Comparison of ENCODE assay signal across 24 cellular contexts in genomic region chr9:68805890-68806517, GRCh38.
DNase-seq lines count a peak whose midpoint lies in the region; ATAC-seq, FAIRE-seq and TF ChIP-seq lines count a peak whose summit lies in the region.
"Had no signal": no experiment of that assay in that cellular context is flagged by ENCODE, and none has a peak within 500 bp of the region (broad histone marks: within the 10 kb centered on the region; RNA-seq: fewer than 3 reads in every experiment).

No MANE protein-coding gene starts in this region.

- H3K9me3 Mint-ChIP-seq in stimulated activated naive B cell treated with anti-CD40 and anti-IgM and Interleukin-4, amounts not matched to agents 10 μg/mL and 1 μg/mL and 100 μg/mL, for 72 hours = no peaks in the 10 kb centered on the region
- no peaks in the 10 kb centered on the region for H3K9me3 Mint-ChIP-seq in activated naive CD8-positive, alpha-beta T cell treated with anti-CD3 and anti-CD28 coated beads, Interleukin-2, amount 50 U/mL, for 24 hours
- H3K9me3 Mint-ChIP-seq: activated naive CD4-positive, alpha-beta T cell treated with anti-CD3 and anti-CD28 coated beads, Interleukin-2, amount 10 ng/mL, durations not matched to agents 7 days and 5 days; CD4-positive, alpha-beta memory T cell; natural killer cell treated with Interleukin-12 subunit alpha and Interleukin-12 subunit beta and Interleukin-15 and Interleukin-18, amount 100 ng/mL, for 72 hours; stimulated activated effector memory CD8-positive, alpha-beta T cell treated with anti-CD3 and anti-CD28 coated beads, Interleukin-12 subunit alpha, Interleukin-12 subunit beta, amount 100 ng/mL, for 72 hours; T-helper 1 cell treated with Interleukin-12 subunit alpha and Interleukin-12 subunit beta and Interleukin-4 antibody, amounts not matched to agents 30 μg/mL and 1 μg/mL, for 36 hours had no signal

- intact Hi-C loops in left lung (cut with DNase I) = no loop called here

- no peaks in the 10 kb centered on the region for H3K27me3 ChIP-seq in left lung
- H3K27me3 ChIP-seq: gastroesophageal sphincter had no signal

- CTCF ChIA-PET in HEK293T (lab: Yijun Ruan, JAX) = no interaction called here

- FAIRE-seq in GM19239 (lab: Jason Lieb, UNC) = peak; percentile 49

- peak overlapping the region; percentile 48 for H3K27ac Mint-ChIP-seq in stimulated activated naive B cell treated with anti-CD40 and anti-IgM and Interleukin-4, amounts not matched to agents 10 μg/mL and 1 μg/mL and 100 μg/mL, for 72 hours
- no peak overlapping the region for H3K27ac Mint-ChIP-seq in activated naive CD8-positive, alpha-beta T cell treated with anti-CD3 and anti-CD28 coated beads, Interleukin-2, amount 50 U/mL, for 24 hours
- H3K27ac Mint-ChIP-seq: activated CD8-positive, alpha-beta memory T cell treated with anti-CD3 and anti-CD28 coated beads, Interleukin-2, amount 10 ng/mL, durations not matched to agents 7 days and 5 days; activated naive CD4-positive, alpha-beta T cell treated with anti-CD3 and anti-CD28 coated beads, Interleukin-2, amount 10 ng/mL, durations not matched to agents 7 days and 5 days; CD4-positive, alpha-beta memory T cell; natural killer cell treated with Interleukin-12 subunit alpha and Interleukin-12 subunit beta and Interleukin-15 and Interleukin-18, amount 100 ng/mL, for 72 hours; stimulated activated effector memory CD8-positive, alpha-beta T cell treated with anti-CD3 and anti-CD28 coated beads, Interleukin-12 subunit alpha, Interleukin-12 subunit beta, amount 100 ng/mL, for 72 hours; T-helper 1 cell treated with Interleukin-12 subunit alpha and Interleukin-12 subunit beta and Interleukin-4 antibody, amounts not matched to agents 30 μg/mL and 1 μg/mL, for 36 hours had no signal

- peak overlapping the region in 1 of 2 donors; percentile 46 for H3K4me3 Mint-ChIP-seq in stimulated activated naive B cell treated with anti-CD40 and anti-IgM and Interleukin-4, amounts not matched to agents 10 μg/mL and 1 μg/mL and 100 μg/mL, for 72 hours
- H3K4me3 Mint-ChIP-seq in activated naive CD8-positive, alpha-beta T cell treated with anti-CD3 and anti-CD28 coated beads, Interleukin-2, amount 50 U/mL, for 24 hours = no peak overlapping the region
- H3K4me3 Mint-ChIP-seq: activated CD8-positive, alpha-beta memory T cell treated with anti-CD3 and anti-CD28 coated beads, Interleukin-2, amount 10 ng/mL, durations not matched to agents 7 days and 5 days; activated naive CD4-positive, alpha-beta T cell treated with anti-CD3 and anti-CD28 coated beads, Interleukin-2, amount 10 ng/mL, durations not matched to agents 7 days and 5 days; CD4-positive, alpha-beta memory T cell; natural killer cell treated with Interleukin-12 subunit alpha and Interleukin-12 subunit beta and Interleukin-15 and Interleukin-18, amount 100 ng/mL, for 72 hours; stimulated activated effector memory CD8-positive, alpha-beta T cell treated with anti-CD3 and anti-CD28 coated beads, Interleukin-12 subunit alpha, Interleukin-12 subunit beta, amount 100 ng/mL, for 72 hours; T-helper 1 cell treated with Interleukin-12 subunit alpha and Interleukin-12 subunit beta and Interleukin-4 antibody, amounts not matched to agents 30 μg/mL and 1 μg/mL, for 36 hours had no signal

- H3K27me3 Mint-ChIP-seq in stimulated activated naive B cell treated with anti-CD40 and anti-IgM and Interleukin-4, amounts not matched to agents 10 μg/mL and 1 μg/mL and 100 μg/mL, for 72 hours = no peaks in the 10 kb centered on the region
- peaks cover 2% of the 10 kb centered on the region for H3K27me3 Mint-ChIP-seq in activated naive CD8-positive, alpha-beta T cell treated with anti-CD3 and anti-CD28 coated beads, Interleukin-2, amount 50 U/mL, for 24 hours

- ATAC-seq in left lung = peak; percentile 62
- ATAC-seq in stimulated activated naive B cell treated with anti-CD40 and anti-IgM and Interleukin-4, amounts not matched to agents 10 μg/mL and 1 μg/mL and 100 μg/mL, for 72 hours (replicated peaks) = no peak
- no peak for ATAC-seq in activated naive CD8-positive, alpha-beta T cell treated with anti-CD3 and anti-CD28 coated beads, Interleukin-2, amount 50 U/mL, for 24 hours
- no peak for ATAC-seq in GM18517 (IDR thresholded peaks at IDR 0.05; ENCODE audit: unreplicated experiment)
- ATAC-seq: activated CD8-positive, alpha-beta memory T cell treated with anti-CD3 and anti-CD28 coated beads, Interleukin-2, amount 10 ng/mL, durations not matched to agents 7 days and 5 days; esophagus mucosa; gastroesophageal sphincter; stimulated activated effector memory CD8-positive, alpha-beta T cell treated with anti-CD3 and anti-CD28 coated beads, Interleukin-12 subunit alpha, Interleukin-12 subunit beta, amount 100 ng/mL, for 72 hours had no signal

- H3K4me3 ChIP-seq in coronary artery (no peak overlapping the region), left lung (no peak overlapping the region)
- H3K4me3 ChIP-seq: gastroesophageal sphincter, SJSA1 had no signal

- H3K36me3 Mint-ChIP-seq in stimulated activated naive B cell treated with anti-CD40 and anti-IgM and Interleukin-4, amounts not matched to agents 10 μg/mL and 1 μg/mL and 100 μg/mL, for 72 hours = peaks cover 22 to 32% of the 10 kb centered on the region in 2 donors
- no peaks in the 10 kb centered on the region for H3K36me3 Mint-ChIP-seq in activated naive CD8-positive, alpha-beta T cell treated with anti-CD3 and anti-CD28 coated beads, Interleukin-2, amount 50 U/mL, for 24 hours (ENCODE audit: low read depth)
- H3K36me3 Mint-ChIP-seq: activated CD8-positive, alpha-beta memory T cell treated with anti-CD3 and anti-CD28 coated beads, Interleukin-2, amount 10 ng/mL, durations not matched to agents 7 days and 5 days; activated naive CD4-positive, alpha-beta T cell treated with anti-CD3 and anti-CD28 coated beads, Interleukin-2, amount 10 ng/mL, durations not matched to agents 7 days and 5 days; CD4-positive, alpha-beta memory T cell; natural killer cell treated with Interleukin-12 subunit alpha and Interleukin-12 subunit beta and Interleukin-15 and Interleukin-18, amount 100 ng/mL, for 72 hours; stimulated activated effector memory CD8-positive, alpha-beta T cell treated with anti-CD3 and anti-CD28 coated beads, Interleukin-12 subunit alpha, Interleukin-12 subunit beta, amount 100 ng/mL, for 72 hours had no signal

- H3K27ac ChIP-seq in coronary artery (peak overlapping the region; percentile 62 to 78), left lung (peak overlapping the region in 1 of 2 donors; percentile 48)
- H3K27ac ChIP-seq: gastroesophageal sphincter, SJSA1 had no signal

- TF ChIP-seq CTCF in coronary artery (IDR thresholded peaks at IDR 0.05) (no peak), left lung (IDR thresholded peaks at IDR 0.05) (no peak)

- H3K4me1 ChIP-seq in left lung = peaks cover 3% of the 10 kb centered on the region in 2 donors
- H3K4me1 ChIP-seq: gastroesophageal sphincter, SJSA1 had no signal

- no peaks in the 10 kb centered on the region for H3K9me3 ChIP-seq in left lung
- H3K9me3 ChIP-seq: gastroesophageal sphincter, SJSA1 had no signal

- H3K4me1 Mint-ChIP-seq in stimulated activated naive B cell treated with anti-CD40 and anti-IgM and Interleukin-4, amounts not matched to agents 10 μg/mL and 1 μg/mL and 100 μg/mL, for 72 hours = peaks cover 0 to 18% of the 10 kb centered on the region in 2 donors
- no peaks in the 10 kb centered on the region for H3K4me1 Mint-ChIP-seq in activated naive CD8-positive, alpha-beta T cell treated with anti-CD3 and anti-CD28 coated beads, Interleukin-2, amount 50 U/mL, for 24 hours
- H3K4me1 Mint-ChIP-seq: activated CD8-positive, alpha-beta memory T cell treated with anti-CD3 and anti-CD28 coated beads, Interleukin-2, amount 10 ng/mL, durations not matched to agents 7 days and 5 days; activated naive CD4-positive, alpha-beta T cell treated with anti-CD3 and anti-CD28 coated beads, Interleukin-2, amount 10 ng/mL, durations not matched to agents 7 days and 5 days; CD4-positive, alpha-beta memory T cell; stimulated activated effector memory CD8-positive, alpha-beta T cell treated with anti-CD3 and anti-CD28 coated beads, Interleukin-12 subunit alpha, Interleukin-12 subunit beta, amount 100 ng/mL, for 72 hours had no signal

- DNase-seq in GM19239 (ENCODE audit: insufficient read length, low spot score) = no peak
- DNase-seq in coronary artery (ENCODE audit: low spot score) = no peak
- no peak for DNase-seq in left lung
- no peak for DNase-seq in stimulated activated naive B cell treated with anti-CD40 and anti-IgM and Interleukin-4, amounts not matched to agents 10 μg/mL and 1 μg/mL and 100 μg/mL, for 72 hours
- DNase-seq in activated naive CD8-positive, alpha-beta T cell treated with anti-CD3 and anti-CD28 coated beads, Interleukin-2, amount 50 U/mL, for 24 hours = no peak
- no peak for DNase-seq in HEK293T (ENCODE audit: extremely low spot score)
- no peak for DNase-seq in inferior parietal cortex (ENCODE audit: extremely low spot score)
- DNase-seq: activated CD4-positive, alpha-beta T cell treated with anti-CD3 and anti-CD28 coated beads for 48 hours; activated CD8-positive, alpha-beta memory T cell treated with anti-CD3 and anti-CD28 coated beads, Interleukin-2, amount 10 ng/mL, durations not matched to agents 7 days and 5 days; activated naive CD4-positive, alpha-beta T cell treated with anti-CD3 and anti-CD28 coated beads, Interleukin-2, amount 10 ng/mL, durations not matched to agents 7 days and 5 days; anterior cingulate cortex; CD4-positive, alpha-beta memory T cell; effector memory CD4-positive, alpha-beta T cell; kidney; midbrain; NCI-H187; NCI-H345 had no signal

- POLR2A ChIA-PET in HEK293T (lab: Yijun Ruan, JAX) = no interaction called here

- H3K36me3 ChIP-seq in left lung = no peaks in the 10 kb centered on the region
- H3K36me3 ChIP-seq: gastroesophageal sphincter, SJSA1 had no signal

TF ChIP-seq in HEK293T, 16 proteins besides CTCF, POLR2A, EP300 and RAD21:
- no peak for TF ChIP-seq ELF4 (IDR thresholded peaks at IDR 0.05)
